In the genomic region with DNA sequence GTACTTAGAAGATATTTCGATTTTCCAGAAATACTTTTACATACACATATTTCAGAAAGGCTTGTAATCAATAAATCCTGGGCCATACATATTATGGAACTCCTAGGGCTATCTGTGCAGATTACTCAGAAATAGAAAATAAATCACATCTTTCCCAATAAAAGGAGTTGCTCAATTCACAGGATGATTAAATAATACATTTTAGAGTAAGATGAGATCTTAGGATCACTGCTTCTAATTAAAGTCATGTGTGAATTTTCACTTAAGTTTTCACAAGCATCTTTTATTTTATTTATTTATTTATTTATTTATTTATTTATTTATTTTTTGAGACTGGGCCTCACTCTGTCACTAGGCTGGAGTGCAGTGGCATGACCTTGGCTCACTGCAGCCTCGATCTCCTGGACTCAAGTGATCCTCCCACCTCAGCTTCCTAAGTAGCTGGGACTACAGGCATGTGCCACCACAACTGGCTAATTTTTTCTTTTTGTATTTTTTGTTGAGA, we compare ENCODE assay signal across 24 cellular contexts.
"Had no signal": no experiment of that assay in that cellular context is flagged by ENCODE, and none has a peak within 500 bp of the region (broad histone marks: within the 10 kb centered on the region; RNA-seq: fewer than 3 reads in every experiment).

No MANE protein-coding gene starts in this region.

- H3K9me3 ChIP-seq: MG63, SJSA1 had no signal

- H3K36me3 ChIP-seq: MG63, SJSA1 had no signal

- DNase-seq: IMR-90, Karpas-422, KG1, MG63, NCI-H1092, NCI-H1105 treated with DMSO at 0.1 percent for 48 hours, NCI-H1417 treated with DMSO at 0.1 percent for 48 hours, NCI-H146, NCI-H1694 treated with DMSO at 0.1 percent for 48 hours, NCI-H1930, NCI-H2081, NCI-H2107, NCI-H2171, NCI-H226, NCI-H446, NCI-H510A, NCI-H69, NCI-H774, Right ventricle myocardium superior, RPMI8226, SIG-M5 had no signal

- ATAC-seq: HepG2 had no signal

- H3K27me3 ChIP-seq: MG63, SJSA1 had no signal

- H3K4me3 ChIP-seq: MG63, SJSA1, SK-N-MC had no signal
